Comparison of ENCODE assay signal across 16 cellular contexts in the genomic region with DNA sequence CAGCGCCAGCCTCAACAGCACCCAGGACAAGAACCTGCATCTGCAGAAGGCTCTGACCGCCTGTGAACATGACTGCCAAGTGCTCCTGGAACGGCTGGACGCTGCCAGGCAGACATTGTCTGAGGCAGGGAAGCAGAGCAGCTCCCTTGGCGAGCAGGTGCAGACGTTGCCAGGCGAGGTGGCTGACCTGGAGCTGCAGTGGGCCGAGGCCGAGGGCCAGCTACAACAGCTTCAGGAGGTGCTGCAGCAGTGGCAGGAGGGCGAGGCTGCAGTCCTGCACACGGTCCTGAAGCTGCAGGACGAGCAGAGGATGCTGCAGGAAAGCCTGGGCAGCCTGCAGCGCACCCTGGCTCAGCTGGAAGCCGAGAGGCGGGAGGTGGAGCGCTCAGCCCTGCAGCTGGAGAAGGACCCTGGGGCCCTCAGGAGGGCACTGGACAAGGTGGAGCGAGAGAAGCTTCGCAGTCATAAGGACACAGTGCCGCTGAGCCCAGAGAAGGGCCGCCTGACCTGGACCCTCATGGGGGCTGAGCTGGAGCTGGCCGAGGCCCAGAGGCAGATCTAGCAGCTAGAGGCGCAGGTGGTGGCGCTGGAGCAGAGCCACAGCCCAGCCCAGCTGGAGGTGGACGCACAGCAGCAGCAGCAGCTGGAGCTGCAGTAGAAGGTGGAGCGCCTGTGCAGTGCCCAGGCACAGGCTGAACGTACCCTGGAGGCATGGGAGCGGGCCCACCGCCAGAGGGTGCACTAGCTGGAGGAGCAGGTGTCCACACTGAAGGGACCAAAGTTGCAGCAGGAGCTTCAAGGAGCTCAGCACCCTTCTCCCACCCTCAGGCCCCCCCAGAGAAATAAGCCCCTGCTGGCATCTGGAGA. TPM values are rescaled to one million over a fixed set of nuclear protein-coding genes. Genes with fewer than 3 reads are reported as not detected.
DNase-seq lines count a peak whose midpoint lies in the region; FAIRE-seq and TF ChIP-seq lines count a peak whose summit lies in the region.
"Had no signal": no experiment of that assay in that cellular context is flagged by ENCODE, and none has a peak within 500 bp of the region (broad histone marks: within the 10 kb centered on the region; RNA-seq: fewer than 3 reads in every experiment).

No MANE protein-coding gene starts in this region.

- H3K4me3 ChIP-seq in ovary: no peak overlapping the region
- H3K4me3 ChIP-seq: tibial nerve had no signal

- H3K27ac ChIP-seq in ovary: no peak overlapping the region
- H3K27ac ChIP-seq: parathyroid adenoma, tibial nerve, VCaP had no signal

- no peak for TF ChIP-seq EP300 in ovary (IDR thresholded peaks at IDR 0.05)

- no peak for TF ChIP-seq CTCF in ovary (IDR thresholded peaks at IDR 0.05)

- H3K4me1 ChIP-seq in ovary (ENCODE audit: insufficient read depth): no peaks in the 10 kb centered on the region
- H3K4me1 ChIP-seq: parathyroid adenoma, tibial nerve had no signal

- H3K36me3 ChIP-seq in ovary: no peaks in the 10 kb centered on the region
- H3K36me3 ChIP-seq: tibial nerve had no signal

- H3K9me3 ChIP-seq in ovary: no peaks in the 10 kb centered on the region
- H3K9me3 ChIP-seq: tibial nerve had no signal

- no peak for TF ChIP-seq POLR2A in ovary (IDR thresholded peaks at IDR 0.05)

- 64 to 74% (median 68%) methylated on average over 26 to 28 of the region's 28 CpGs for whole genome bisulfite sequencing in ovary, 3 donors

- intact Hi-C loops in ovary (cut with DNase I): no loop called here

- in situ Hi-C loops in SK-MEL-5 (cut with HindIII; ENCODE audit: low pct_unique_long_range_greater_than_20kb, low sequenced_read_pairs): no loop called here

- FAIRE-seq in frontal cortex (lab: Jason Lieb, UNC): no peak
- FAIRE-seq: A204.1 had no signal

- H3K27me3 ChIP-seq in ovary: no peaks in the 10 kb centered on the region
- H3K27me3 ChIP-seq: tibial nerve had no signal

- DNase-seq in NCI-H2029 (lab: John Stamatoyannopoulos, UW) (peak; percentile 36), NCI-H2029 treated with DMSO at 0.1 percent for 48 hours (lab: John Stamatoyannopoulos, UW) (no peak), HuH-7.5 (ENCODE audit: low spot score) (peak; percentile 44), SK-MEL-5 (ENCODE audit: low read depth, low spot score) (peak; percentile 4), ovary (peak in 3 of 5 donors; percentile 5 to 11 (median 10)), T1000 (lab: John Stamatoyannopoulos, UW) (no peak), frontal cortex (ENCODE audit: low spot score in 2 of 2) (no peak)
- no peak for DNase-seq in NK-92 treated with Interleukin-12 subunit alpha and Interleukin-12 subunit beta, amount 100 ng/mL, for 24 hours (lab: John Stamatoyannopoulos, UW)
- DNase-seq: activated CD8-positive, alpha-beta memory T cell treated with anti-CD3 and anti-CD28 coated beads, Interleukin-2, amount 10 ng/mL, durations not matched to agents 7 days and 5 days; islet precursor cell; NCI-H187; stimulated activated CD8-positive, alpha-beta memory T cell treated with anti-CD3 and anti-CD28 coated beads, Interleukin-4, amount 100 ng/mL, for 48 hours had no signal

RNA-seq across cellular contexts. Expression of gene SMIM10L2A, which starts 16.4 kb away (rescaled TPM):
- total RNA-seq in SK-MEL-5 (2014; rRNA removed; shearing (Covaris generic)): 0.03 TPM in 1 of 2 replicates, not detected in the other
- polyA plus RNA-seq in SK-MEL-5 (2015; cell fraction: cytosol; rRNA removed): 0.04 and 0.12 TPM in 2 replicates
- polyA plus RNA-seq in SK-MEL-5 (2015; cell fraction: nucleus; rRNA removed): 0.06 TPM in 1 of 2 replicates, not detected in the other
- total RNA-seq in ovary (1 to 10 TPM; 1.8 to 7.1 (median 4.0) TPM), frontal cortex (9.0 TPM)
- polyA plus RNA-seq in ovary: 1 to 10 TPM; 3.6 to 6.3 TPM

Comparison
In these comparisons a context has a peak if more than half of its experiments do, and no peak if none do; other contexts are left out.
1. DNase-seq: peak in NCI-H2029 (single experiment), HuH-7.5 (single experiment), SK-MEL-5 (single experiment) and ovary (3 of 5); none in NCI-H2029 treated with DMSO at 0.1 percent for 48 hours (single experiment), NK-92 treated with Interleukin-12 subunit alpha and Interleukin-12 subunit beta, amount 100 ng/mL, for 24 hours (single experiment), T1000 (single experiment) and frontal cortex (0 of 2).